21 cellular contexts compared by ENCODE assay signal in the genomic region with DNA sequence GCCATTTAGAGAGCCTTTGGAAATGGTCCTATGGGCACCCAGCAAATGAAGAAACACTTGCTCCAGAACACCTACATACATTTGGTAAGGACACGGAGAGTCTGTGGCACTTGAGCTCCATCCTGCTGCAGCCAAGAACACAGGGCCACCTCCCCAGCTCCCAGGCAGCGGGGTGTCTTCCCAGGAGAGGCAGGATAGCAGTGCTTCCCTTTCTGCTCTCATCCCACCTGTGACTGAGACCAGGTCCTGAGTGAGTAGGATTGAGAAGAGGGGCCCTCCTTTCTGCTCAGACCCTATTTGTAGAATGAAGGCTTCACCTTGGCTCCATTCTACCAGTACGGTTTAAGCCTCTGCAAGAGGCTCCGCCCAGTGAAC.
"Had no signal": no experiment of that assay in that cellular context is flagged by ENCODE, and none has a peak within 500 bp of the region (broad histone marks: within the 10 kb centered on the region; RNA-seq: fewer than 3 reads in every experiment).

No MANE protein-coding gene starts in this region.

- H3K9me3 ChIP-seq: thyroid gland had no signal

- H3K27me3 ChIP-seq: adrenal gland, thyroid gland had no signal

- DNase-seq: activated CD4-positive, alpha-beta T cell treated with anti-CD3 and anti-CD28 coated beads for 1 hour; activated CD4-positive, alpha-beta T cell treated with anti-CD3 and anti-CD28 coated beads, Interleukin-2, amount 50 U/mL, for 1 hour; activated CD8-positive, alpha-beta memory T cell treated with anti-CD3 and anti-CD28 coated beads, Interleukin-2, amount 50 U/mL, for 4 hours; activated T-cell treated with anti-CD3 and anti-CD28 coated beads, Interleukin-2, amount 50 U/mL, for 24 hours; adrenal gland; cerebellar nuclear complex; cortex of kidney; endodermal cell; occipital lobe; stimulated activated CD4-positive, alpha-beta T cell treated with anti-CD3 and anti-CD28 coated beads, Interleukin-4, amount 100 ng/mL, for 1 hour; substantia nigra; T-helper 9 cell; thyroid gland had no signal

- H3K4me3 Mint-ChIP-seq: activated naive CD8-positive, alpha-beta T cell; activated T-cell treated with anti-CD3 and anti-CD28 coated beads, Interleukin-2, amount 50 U/mL, for 24 hours; activated T-helper 17 cell treated with anti-CD3 and anti-CD28 coated beads, Interleukin-2, amount 50 U/mL, for 72 hours; endodermal cell; stimulated activated naive CD8-positive, alpha-beta T cell treated with anti-CD3 and anti-CD28 coated beads, Interleukin-15, Interleukin-2, amounts not matched to agents 100 ng/mL and 50 ng/mL, for 24 hours had no signal

- H3K27ac Mint-ChIP-seq: activated naive CD8-positive, alpha-beta T cell; activated T-cell treated with anti-CD3 and anti-CD28 coated beads, Interleukin-2, amount 50 U/mL, for 24 hours; activated T-helper 17 cell treated with anti-CD3 and anti-CD28 coated beads, Interleukin-2, amount 50 U/mL, for 72 hours; endodermal cell; stimulated activated naive CD8-positive, alpha-beta T cell treated with anti-CD3 and anti-CD28 coated beads, Interleukin-15, Interleukin-2, amounts not matched to agents 100 ng/mL and 50 ng/mL, for 24 hours had no signal

- H3K4me2 ChIP-seq: smooth muscle cell had no signal

- ATAC-seq: activated T-helper 17 cell treated with anti-CD3 and anti-CD28 coated beads, Interleukin-2, amount 50 U/mL, for 72 hours; left lobe of liver; sciatic nerve had no signal

- H3K27ac ChIP-seq: adrenal gland, thyroid gland had no signal

- FAIRE-seq: astrocyte had no signal

- H3K27me3 Mint-ChIP-seq: activated naive CD8-positive, alpha-beta T cell; activated T-cell treated with anti-CD3 and anti-CD28 coated beads, Interleukin-2, amount 50 U/mL, for 24 hours; activated T-helper 17 cell treated with anti-CD3 and anti-CD28 coated beads, Interleukin-2, amount 50 U/mL, for 72 hours; stimulated activated naive CD8-positive, alpha-beta T cell treated with anti-CD3 and anti-CD28 coated beads, Interleukin-15, Interleukin-2, amounts not matched to agents 100 ng/mL and 50 ng/mL, for 24 hours had no signal

- H3K4me3 ChIP-seq: adrenal gland, lung, smooth muscle cell, thyroid gland had no signal
